15 cellular contexts compared by ENCODE assay signal in the genomic region with DNA sequence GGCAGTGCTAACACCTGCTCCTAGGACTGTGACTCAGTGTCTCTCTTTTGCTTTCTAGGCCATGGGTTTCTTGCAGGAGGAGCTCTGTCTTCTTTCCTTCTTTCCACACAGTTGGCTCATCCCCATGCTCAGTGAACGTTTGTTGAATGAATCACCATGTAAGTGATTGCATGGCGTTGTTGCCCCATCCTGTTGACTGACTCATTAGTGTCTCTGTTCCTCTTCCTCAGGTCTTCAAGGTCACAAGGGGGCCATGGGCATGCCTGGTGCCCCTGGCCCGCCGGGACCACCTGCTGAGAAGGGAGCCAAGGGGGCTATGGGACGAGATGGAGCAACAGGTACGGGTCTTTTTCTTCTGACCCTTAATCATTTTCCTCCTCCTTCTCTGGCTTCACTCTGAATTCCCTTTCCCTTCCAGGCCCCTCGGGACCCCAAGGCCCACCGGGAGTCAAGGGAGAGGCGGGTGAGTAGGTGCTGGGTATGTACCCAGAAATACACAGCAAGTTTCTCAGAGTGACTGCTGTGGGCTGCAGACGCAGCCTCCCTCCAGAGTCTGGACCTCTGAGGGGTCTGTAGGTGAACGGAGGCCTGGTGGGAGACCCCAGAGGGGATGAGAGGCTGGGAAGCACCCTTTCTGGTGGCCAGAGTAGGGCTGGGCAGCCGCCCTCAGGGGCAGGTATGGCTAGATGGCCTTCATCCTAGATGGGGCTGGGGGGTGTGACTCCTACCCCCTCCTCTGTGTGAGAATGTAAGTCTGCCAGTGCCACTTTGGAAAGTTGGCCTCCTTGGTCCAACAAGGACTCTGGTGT. TPM values are rescaled to one million over a fixed set of nuclear protein-coding genes. Genes with fewer than 3 reads are reported as not detected.
DNase-seq lines count a peak whose midpoint lies in the region; FAIRE-seq and TF ChIP-seq lines count a peak whose summit lies in the region.
"Had no signal": no experiment of that assay in that cellular context is flagged by ENCODE, and none has a peak within 500 bp of the region (broad histone marks: within the 10 kb centered on the region; RNA-seq: fewer than 3 reads in every experiment).

No MANE protein-coding gene starts in this region.

- H3K79me2 ChIP-seq in ACC112 (ENCODE audit: control insufficient read depth, insufficient read depth, low read length, unreplicated experiment) = no peaks in the 10 kb centered on the region
- H3K79me2 ChIP-seq in astrocyte (ENCODE audit: insufficient read depth, low read length) = no peaks in the 10 kb centered on the region

- FAIRE-seq in astrocyte (lab: Jason Lieb, UNC) (no peak), kidney (lab: Jason Lieb, UNC) (no peak)
- FAIRE-seq: GM12878 had no signal

- H3K4me2 ChIP-seq in astrocyte (ENCODE audit: low read length) = no peak overlapping the region

- intact Hi-C loops in kidney (cut with DNase I) (no loop called here), ovary (cut with DNase I) (no loop called here)

- no peaks in the 10 kb centered on the region for H3K36me3 Mint-ChIP-seq in astrocyte (ENCODE audit: low read depth, unreplicated experiment)

- H3K9ac ChIP-seq in astrocyte (ENCODE audit: low read length) (no peak overlapping the region), kidney (ENCODE audit: low read length in 2 of 2) (no peak overlapping the region)

- H3K36me3 ChIP-seq in ACC112 (ENCODE audit: insufficient read depth, low read length) (no peaks in the 10 kb centered on the region), astrocyte (ENCODE audit: insufficient read depth, low read length) (no peaks in the 10 kb centered on the region), kidney (ENCODE audit: control insufficient read depth in 1 of 2, insufficient read depth in 2 of 2, low read length in 2 of 2) (no peaks in the 10 kb centered on the region), ovary (no peaks in the 10 kb centered on the region)

- DNase-seq in HL-60 (ENCODE audit: low read depth in 1 of 2, low spot score in 1 of 2) = peak; percentile 78 to 85
- DNase-seq in astrocyte (ENCODE audit: low read depth) = no peak
- DNase-seq in kidney = peak; percentile 61
- DNase-seq in NCI-H1436 (lab: John Stamatoyannopoulos, UW) = no peak
- no peak for DNase-seq in SK-N-DZ (ENCODE audit: low spot score)
- no peak for DNase-seq in NCI-H2171 (lab: John Stamatoyannopoulos, UW)
- DNase-seq in ovary = no peak
- DNase-seq: activated CD8-positive, alpha-beta memory T cell treated with anti-CD3 and anti-CD28 coated beads, Interleukin-2, amount 50 U/mL, for 4 hours; Karpas-422; NCI-H774; stimulated activated naive CD4-positive, alpha-beta T cell treated with Interleukin-2 at 50 U/mL for 16 hours had no signal

- H3K9me3 ChIP-seq in astrocyte (ENCODE audit: insufficient read depth, low read depth, low read length) = no peaks in the 10 kb centered on the region
- peaks cover 0 to 4% of the 10 kb centered on the region in 2 donors for H3K9me3 ChIP-seq in kidney (ENCODE audit: control insufficient read depth in 1 of 2, low read length in 2 of 2)
- H3K9me3 ChIP-seq in ovary = no peaks in the 10 kb centered on the region

- H3K27ac ChIP-seq in ACC112 (ENCODE audit: low read depth, low read length) (peak overlapping the region; percentile 81), HL-60 (replicated peaks) (peak overlapping the region; percentile 27), astrocyte (ENCODE audit: low read depth, low read length) (no peak overlapping the region), kidney (ENCODE audit: low read depth in 2 of 2, low read length in 2 of 2) (no peak overlapping the region), ovary (no peak overlapping the region)
- H3K27ac ChIP-seq: C4-2B had no signal

- no peak for TF ChIP-seq CTCF in HL-60 (IDR thresholded peaks at IDR 0.05; ENCODE audit: insufficient read depth, low read length)
- no peak for TF ChIP-seq CTCF in astrocyte (IDR thresholded peaks at IDR 0.05; ENCODE audit: insufficient read depth, low read depth, low read length)
- TF ChIP-seq CTCF in kidney (IDR thresholded peaks at IDR 0.05; ENCODE audit: borderline replicate concordance, extremely low read depth, insufficient read depth) = no peak
- TF ChIP-seq CTCF in ovary (IDR thresholded peaks at IDR 0.05) = no peak

- H3K27me3 ChIP-seq in ACC112 (ENCODE audit: insufficient read depth, low read length) (peaks cover 6% of the 10 kb centered on the region), HL-60 (ENCODE audit: insufficient read depth, poor library complexity, severe bottlenecking) (no peaks in the 10 kb centered on the region), astrocyte (ENCODE audit: insufficient read depth, low read length) (no peaks in the 10 kb centered on the region), ovary (no peaks in the 10 kb centered on the region)

- H3K4me1 Mint-ChIP-seq in astrocyte (ENCODE audit: low read depth, unreplicated experiment) = peaks cover 20% of the 10 kb centered on the region

- 60 to 66% (median 61%) methylated on average over 12 of the region's 12 CpGs for WGBS in ovary, 3 donors

- peaks cover 19% of the 10 kb centered on the region for H3K9me3 Mint-ChIP-seq in astrocyte (ENCODE audit: unreplicated experiment)

- H3K4me1 ChIP-seq in ACC112 (ENCODE audit: control insufficient read depth, insufficient read depth, low read length, unreplicated experiment) (peaks cover 20% of the 10 kb centered on the region), astrocyte (ENCODE audit: insufficient read depth, low read length) (no peaks in the 10 kb centered on the region), kidney (ENCODE audit: control insufficient read depth in 1 of 2, insufficient read depth in 1 of 2, low read depth in 1 of 2, low read length in 2 of 2) (no peaks in the 10 kb centered on the region), ovary (ENCODE audit: insufficient read depth) (no peaks in the 10 kb centered on the region)

- H3K4me3 ChIP-seq in ACC112 (ENCODE audit: low read depth, low read length) = 0 out of 2 replicates have a peak overlapping the region, but pooled peaks have one; percentile 10
- no peak overlapping the region for H3K4me3 ChIP-seq in HL-60 (replicated peaks; ENCODE audit: insufficient read depth, low read length)
- no peak overlapping the region for H3K4me3 ChIP-seq in astrocyte (ENCODE audit: insufficient read depth, low read depth, low read length)
- no peak overlapping the region for H3K4me3 ChIP-seq in kidney (ENCODE audit: low read length in 2 of 2)
- no peak overlapping the region for H3K4me3 ChIP-seq in ovary
- H3K4me3 ChIP-seq: GM12878 had no signal

- H4K20me1 ChIP-seq in astrocyte (ENCODE audit: insufficient read depth, low read length) = no peaks in the 10 kb centered on the region

- H3K27me3 Mint-ChIP-seq in astrocyte (ENCODE audit: low read depth, unreplicated experiment) = peaks cover 57% of the 10 kb centered on the region

- no peak overlapping the region for H3K4me3 Mint-ChIP-seq in astrocyte (ENCODE audit: unreplicated experiment)

- H3K27ac Mint-ChIP-seq in astrocyte (ENCODE audit: unreplicated experiment) = peak overlapping the region; percentile 42

- no peak for TF ChIP-seq EP300 in ovary (IDR thresholded peaks at IDR 0.05)

- H2AFZ ChIP-seq in ACC112 (ENCODE audit: low read length, unreplicated experiment) (no peak overlapping the region), astrocyte (ENCODE audit: low read depth, low read length) (no peak overlapping the region)

- TF ChIP-seq POLR2A in ovary (IDR thresholded peaks at IDR 0.05) = no peak

RNA-seq across cellular contexts. Expression of gene MARCO, which starts 32.3 kb away (rescaled TPM):
- total RNA-seq in astrocyte (not detected in 2 replicates), kidney (4.6 TPM), ovary (10 to 100 TPM in 2 of 7 donors, 1 to 10 TPM in 5; 1.1 to 19.9 (median 6.0) TPM)
- polyA plus RNA-seq in kidney (ENCODE audit: insufficient read depth, low read depth, low replicate concordance) (0.65 TPM), ovary (1 to 10 TPM; 1.8 to 6.4 TPM)
- polyA plus RNA-seq in SK-N-DZ (2014; cell fraction: cytosol; rRNA removed) = not detected in 2 replicates
- not detected in 2 replicates for polyA plus RNA-seq in SK-N-DZ (2014; cell fraction: nucleus; rRNA removed)
- total RNA-seq: T-helper 2 cell treated with Interferon-gamma antibody and Interleukin-4, amounts not matched to agents 100 ng/mL and 5 ng/mL, for 36 hours had no signal

Comparison
In these comparisons a context has a peak if more than half of its experiments do, and no peak if none do; other contexts are left out.
1. H3K27ac ChIP-seq: peak in ACC112 (single experiment) and HL-60 (single experiment); none in astrocyte (single experiment), kidney (0 of 2) and ovary (0 of 2).
2. DNase-seq: peak in HL-60 (2 of 2) and kidney (single experiment); none in astrocyte (single experiment), NCI-H1436 (single experiment), SK-N-DZ (single experiment), NCI-H2171 (single experiment) and ovary (0 of 5).